In the genomic region with DNA sequence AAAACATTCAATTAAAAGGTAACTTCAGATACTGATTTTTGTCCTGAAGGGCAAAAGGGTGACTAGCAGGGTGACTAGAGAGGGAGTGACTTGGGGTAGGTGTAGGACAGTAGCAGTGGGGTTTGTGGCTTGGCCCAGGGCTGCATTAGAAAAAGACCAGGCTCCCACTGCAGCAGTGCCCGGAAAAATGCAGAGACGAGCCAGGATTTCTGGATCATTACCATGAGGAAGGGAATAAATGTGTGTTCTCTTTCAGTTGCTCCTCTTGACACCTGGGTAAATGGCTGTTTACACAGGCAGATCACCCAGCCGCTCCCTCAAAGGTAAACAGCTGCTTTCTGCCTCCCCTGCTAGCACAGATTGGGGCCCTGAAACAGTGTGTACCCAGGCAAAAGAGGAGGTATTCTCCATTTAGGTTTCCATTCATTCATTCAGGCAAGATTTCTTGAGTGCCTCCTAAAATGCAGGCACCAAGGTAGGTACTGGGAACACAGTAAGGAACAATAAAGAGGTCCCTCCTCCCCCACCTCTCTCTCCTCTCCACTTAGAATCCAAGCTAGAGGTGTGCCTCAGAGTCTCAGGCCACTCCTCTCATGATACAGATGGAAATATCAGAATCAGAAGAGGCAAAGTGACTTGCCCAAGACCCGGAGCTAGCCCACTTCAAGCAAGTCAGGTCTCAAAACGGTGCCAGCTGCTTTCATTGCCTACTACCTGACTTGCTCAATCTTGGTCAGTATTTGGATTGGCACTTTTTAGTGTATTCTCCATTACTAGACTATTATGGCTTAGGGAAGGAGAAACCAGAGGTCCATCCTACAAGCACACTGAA, we compare ENCODE assay signal across 21 cellular contexts. TPM values are rescaled to one million over a fixed set of nuclear protein-coding genes. Genes with fewer than 3 reads are reported as not detected.
DNase-seq lines count a peak whose midpoint lies in the region; ATAC-seq, FAIRE-seq and TF ChIP-seq lines count a peak whose summit lies in the region.
"Had no signal": no experiment of that assay in that cellular context is flagged by ENCODE, and none has a peak within 500 bp of the region (broad histone marks: within the 10 kb centered on the region; RNA-seq: fewer than 3 reads in every experiment).

No MANE protein-coding gene starts in this region.

- ATAC-seq in GM23338 (peak; percentile 44; the same call in 2 of the 3 replicates), body of pancreas (peak; percentile 66), pancreas (peak; percentile 30 to 84 (median 74)), HG03097 (IDR thresholded peaks at IDR 0.05; ENCODE audit: low FRiP score, unreplicated experiment) (no peak)
- ATAC-seq: activated T-cell treated with anti-CD3 and anti-CD28 coated beads, Interleukin-2, amount 50 U/mL, for 72 hours; GM12878 had no signal

- H3K36me3 Mint-ChIP-seq in GM23338 (ENCODE audit: low read depth), result no peaks in the 10 kb centered on the region
- peaks cover 10% of the 10 kb centered on the region; the same call in 1 of the 2 replicates for H3K36me3 Mint-ChIP-seq in HFFc6 (ENCODE audit: low read depth)
- no peaks in the 10 kb centered on the region for H3K36me3 Mint-ChIP-seq in activated naive CD4-positive, alpha-beta T cell treated with anti-CD3 and anti-CD28 coated beads, Interleukin-2, amount 10 ng/mL, durations not matched to agents 7 days and 5 days

- 0 out of 2 replicates have a peak, but pooled peaks cover 9% of the 10 kb centered on the region for H3K9me2 ChIP-seq in GM23338 (ENCODE audit: insufficient read depth)

- CTCF ChIA-PET in activated naive CD4-positive, alpha-beta T cell treated with anti-CD3 and anti-CD28 coated beads, Interleukin-2, amount 10 ng/mL, durations not matched to agents 7 days and 5 days (lab: Charles Lee), result no interaction called here

- H3K27me3 Mint-ChIP-seq in GM23338 (ENCODE audit: insufficient read depth, low read depth, poor library complexity) (no peaks in the 10 kb centered on the region), HFFc6 (ENCODE audit: insufficient read depth) (no peaks in the 10 kb centered on the region; the same call in 1 of the 2 replicates)
- H3K27me3 Mint-ChIP-seq in activated naive CD4-positive, alpha-beta T cell treated with anti-CD3 and anti-CD28 coated beads, Interleukin-2, amount 10 ng/mL, durations not matched to agents 7 days and 5 days, result no peaks in the 10 kb centered on the region

- H3K36me3 ChIP-seq in GM23338 (ENCODE audit: insufficient read depth), result no peaks in the 10 kb centered on the region
- no peaks in the 10 kb centered on the region for H3K36me3 ChIP-seq in body of pancreas (replicated peaks in 1 of 2; ENCODE audit: insufficient read depth in 1 of 2, low read depth in 2 of 2)
- H3K36me3 ChIP-seq in pancreas, result no peaks in the 10 kb centered on the region
- H3K36me3 ChIP-seq: MG63 had no signal

- DNase-seq in GM23338 (ENCODE audit: low spot score) (no peak), NCI-H2107 treated with DMSO at 0.1 percent for 48 hours (lab: John Stamatoyannopoulos, UW; ENCODE audit: unreplicated experiment) (peak; percentile 87), body of pancreas (peak in 3 of 4 donors; percentile 47 to 55 (median 52)), pancreas (no peak), HFFc6 (no peak), foreskin fibroblast (no peak)
- no peak for DNase-seq in activated naive CD4-positive, alpha-beta T cell treated with anti-CD3 and anti-CD28 coated beads, Interleukin-2, amount 10 ng/mL, durations not matched to agents 7 days and 5 days
- DNase-seq: activated T-cell treated with anti-CD3 and anti-CD28 coated beads, Interleukin-2, amount 50 U/mL, for 72 hours; EL; glutamatergic neuron; islet precursor cell; MG63; NCI-H82; testis had no signal

- no peak overlapping the region; the same call in 1 of the 2 replicates for H3K27ac Mint-ChIP-seq in GM23338
- no peak overlapping the region for H3K27ac Mint-ChIP-seq in HFFc6
- no peak overlapping the region for H3K27ac Mint-ChIP-seq in activated naive CD4-positive, alpha-beta T cell treated with anti-CD3 and anti-CD28 coated beads, Interleukin-2, amount 10 ng/mL, durations not matched to agents 7 days and 5 days
- H3K27ac Mint-ChIP-seq: activated T-cell treated with anti-CD3 and anti-CD28 coated beads, Interleukin-2, amount 50 U/mL, for 72 hours had no signal

- H3K4me2 ChIP-seq in GM23338, result peak overlapping the region; percentile 23; the same call in 1 of the 2 replicates

- H3K27me3 ChIP-seq in GM23338 (ENCODE audit: insufficient read depth) (no peaks in the 10 kb centered on the region), body of pancreas (no peaks in the 10 kb centered on the region), pancreas (no peaks in the 10 kb centered on the region)
- H3K27me3 ChIP-seq: testis had no signal

- intact Hi-C loops in body of pancreas (cut with DNase I) (no loop called here), pancreas (cut with DNase I) (no loop called here)

- peaks cover 32% of the 10 kb centered on the region for H3K4me1 Mint-ChIP-seq in GM23338
- no peaks in the 10 kb centered on the region for H3K4me1 Mint-ChIP-seq in HFFc6 (ENCODE audit: low read depth)
- no peaks in the 10 kb centered on the region for H3K4me1 Mint-ChIP-seq in activated naive CD4-positive, alpha-beta T cell treated with anti-CD3 and anti-CD28 coated beads, Interleukin-2, amount 10 ng/mL, durations not matched to agents 7 days and 5 days

- H3K27ac ChIP-seq in GM23338 (ENCODE audit: low read depth), result no peak overlapping the region
- H3K27ac ChIP-seq in body of pancreas, result peak overlapping the region; percentile 7 to 44 (median 28)
- peak overlapping the region in 2 of 4 donors; percentile 41 to 58 for H3K27ac ChIP-seq in pancreas
- H3K27ac ChIP-seq: testis had no signal

- TF ChIP-seq POLR2A in body of pancreas (IDR thresholded peaks at IDR 0.05), result no peak

- H3K4me3 Mint-ChIP-seq in GM23338 (no peak overlapping the region), HFFc6 (no peak overlapping the region)
- H3K4me3 Mint-ChIP-seq in activated naive CD4-positive, alpha-beta T cell treated with anti-CD3 and anti-CD28 coated beads, Interleukin-2, amount 10 ng/mL, durations not matched to agents 7 days and 5 days, result no peak overlapping the region
- H3K4me3 Mint-ChIP-seq: activated T-cell treated with anti-CD3 and anti-CD28 coated beads, Interleukin-2, amount 50 U/mL, for 72 hours had no signal

- no peak for FAIRE-seq in pancreas (lab: Jason Lieb, UNC)
- FAIRE-seq: GM12878 had no signal

- WGBS in body of pancreas, 2 donors, result 30 to 32% methylated on average over 5 of the region's 5 CpGs
- WGBS in pancreas, 2 donors, result 14 to 29% methylated on average over 5 of the region's 5 CpGs

- H3K9me3 Mint-ChIP-seq in GM23338 (no peaks in the 10 kb centered on the region; the same call in 2 of the 3 replicates), HFFc6 (peaks cover 44% of the 10 kb centered on the region)
- no peaks in the 10 kb centered on the region for H3K9me3 Mint-ChIP-seq in activated naive CD4-positive, alpha-beta T cell treated with anti-CD3 and anti-CD28 coated beads, Interleukin-2, amount 10 ng/mL, durations not matched to agents 7 days and 5 days

- H3F3A ChIP-seq in GM23338 (replicated peaks; ENCODE audit: low read depth), result no peaks in the 10 kb centered on the region

- TF ChIP-seq CTCF in GM23338 (conservative IDR thresholded peaks at IDR 0.05; ENCODE audit: low read depth in 2 of 2) (no peak), body of pancreas (IDR thresholded peaks at IDR 0.05) (no peak), pancreas (IDR thresholded peaks at IDR 0.05) (no peak), HFFc6 (IDR thresholded peaks at IDR 0.05) (no peak), foreskin fibroblast (IDR thresholded peaks at IDR 0.05; ENCODE audit: low read depth, low read length) (no peak)

- H3K9me3 ChIP-seq in body of pancreas (no peaks in the 10 kb centered on the region), pancreas (no peaks in the 10 kb centered on the region)
- H3K9me3 ChIP-seq: MG63, testis had no signal

- H2AFZ ChIP-seq in GM23338, result peak overlapping the region; percentile 91

- H3K79me2 ChIP-seq in GM23338 (replicated peaks; ENCODE audit: insufficient read depth), result no peaks in the 10 kb centered on the region

- H4K20me1 ChIP-seq in GM23338 (replicated peaks; ENCODE audit: insufficient read depth), result no peaks in the 10 kb centered on the region

- no peak overlapping the region for H3K4me3 ChIP-seq in GM23338
- H3K4me3 ChIP-seq in body of pancreas, result no peak overlapping the region
- H3K4me3 ChIP-seq in pancreas, result no peak overlapping the region
- no peak overlapping the region for H3K4me3 ChIP-seq in foreskin fibroblast (ENCODE audit: low read depth in 1 of 2, low read length in 2 of 2)
- H3K4me3 ChIP-seq: GM12878, MG63, testis had no signal

- H3K4me1 ChIP-seq in GM23338 (ENCODE audit: insufficient read depth), result peaks cover 20% of the 10 kb centered on the region
- H3K4me1 ChIP-seq in body of pancreas, result peaks cover 33% of the 10 kb centered on the region
- H3K4me1 ChIP-seq in pancreas, result peaks cover 5 to 25% (median 20%) of the 10 kb centered on the region in 3 donors
- H3K4me1 ChIP-seq: testis had no signal

TF ChIP-seq in GM23338, 12 proteins besides CTCF, POLR2A, EP300 and RAD21 (continues in another document):
- no peak for TF ChIP-seq ETS1 (IDR thresholded peaks at IDR 0.05)
- no peak for TF ChIP-seq EZH2 (IDR thresholded peaks at IDR 0.05; ENCODE audit: low read depth, unreplicated experiment)
- no peak for TF ChIP-seq NANOG (IDR thresholded peaks at IDR 0.05; ENCODE audit: borderline replicate concordance)
- TF ChIP-seq ZNF331 (CRISPR knock-in tag; IDR thresholded peaks at IDR 0.05; ENCODE audit: low read depth), result no peak
- TF ChIP-seq EZH2phosphoT487 (IDR thresholded peaks at IDR 0.05; ENCODE audit: unreplicated experiment), result no peak

RNA-seq across cellular contexts. Expression of gene TOX3, which starts 15.2 kb away (rescaled TPM):
- total RNA-seq in GM23338 (2014; rRNA removed; shearing (Covaris generic)), result 13.7 and 15.6 TPM in 2 replicates
- polyA plus RNA-seq in GM23338 (2016; fragmentation: Nextera tagmentation; extraction: Ambion mirVana), result 9.8 TPM in 2 replicates
- 1 to 10 TPM; 1.3 to 5.2 TPM for total RNA-seq in body of pancreas
- total RNA-seq in pancreas, result 1 to 10 TPM; 3.2 to 6.1 (median 4.2) TPM
- 1 to 10 TPM; 1.1 to 4.6 TPM for polyA plus RNA-seq in pancreas
- not detected for total RNA-seq in HFFc6 (2021; fragmentation: NEBNext Ultra II Directional; extraction: Animal tissue kit (Norgen Biotek cat#: 25700))
- total RNA-seq: activated T-cell treated with anti-CD3 and anti-CD28 coated beads, Interleukin-2, amount 50 U/mL, for 72 hours; GM12878; HT1080; mononuclear cell; posterior vena cava; T-helper 2 cell treated with Interferon-gamma antibody and Interleukin-4, amounts not matched to agents 100 ng/mL and 5 ng/mL, for 36 hours had no signal
- polyA plus RNA-seq: BJ, GM12878 had no signal

Comparison
In these comparisons a context has a peak if more than half of its experiments do, and no peak if none do; other contexts are left out.
1. DNase-seq: peak in NCI-H2107 treated with DMSO at 0.1 percent for 48 hours (single experiment) and body of pancreas (3 of 4); none in GM23338 (single experiment), pancreas (0 of 6), HFFc6 (single experiment), foreskin fibroblast (0 of 2) and activated naive CD4-positive, alpha-beta T cell treated with anti-CD3 and anti-CD28 coated beads, Interleukin-2, amount 10 ng/mL, durations not matched to agents 7 days and 5 days (single experiment).